In the genomic region with DNA sequence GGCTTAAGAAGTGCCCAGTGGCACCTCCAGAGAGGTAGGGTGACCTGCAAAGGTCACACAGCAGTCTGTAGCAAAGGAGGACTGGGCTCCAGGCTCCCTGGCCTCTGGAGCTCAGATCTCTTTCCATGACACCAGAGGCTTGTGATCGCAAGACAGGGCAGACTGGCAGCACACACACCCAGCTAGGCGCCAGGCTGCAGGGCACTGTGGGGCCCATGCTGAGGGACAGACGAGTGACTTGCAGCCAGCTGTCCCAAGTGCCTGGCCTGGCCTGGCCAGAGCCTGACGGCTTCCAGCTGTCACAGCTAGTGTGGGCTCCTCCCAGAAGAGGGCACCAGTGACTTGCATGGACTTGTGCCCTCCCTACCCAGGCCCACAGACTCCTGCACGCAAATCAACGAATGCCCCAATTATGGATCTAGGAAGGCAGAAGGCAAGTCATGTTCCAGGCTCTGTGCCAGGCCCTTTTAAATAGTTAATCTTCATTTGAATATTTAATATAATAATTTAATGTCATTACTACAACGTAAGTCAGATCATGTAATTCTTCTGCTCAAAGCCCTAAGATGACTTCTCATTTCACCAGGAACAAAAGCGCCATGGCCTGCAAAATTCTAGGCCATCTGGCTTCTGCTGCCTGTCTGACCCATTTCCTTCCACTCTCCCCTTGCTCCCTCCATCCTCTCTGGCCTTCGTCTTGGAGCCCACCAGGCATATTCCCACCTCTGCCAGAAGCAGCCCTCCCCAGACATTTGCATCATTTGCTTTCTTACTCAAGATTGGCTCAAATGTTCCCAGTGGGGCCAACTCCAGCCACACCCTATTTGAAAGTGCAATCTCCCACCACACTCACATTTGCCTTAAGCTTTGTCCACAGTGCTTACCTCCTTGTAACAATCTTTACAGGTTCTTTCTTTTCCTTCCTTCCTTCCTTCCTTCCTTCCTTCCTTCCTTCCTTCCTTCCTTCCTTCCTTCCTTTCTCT, we compare ENCODE assay signal across 1 cellular context.
TF ChIP-seq lines count a peak whose summit lies in the region.

No MANE protein-coding gene starts in this region.

TF ChIP-seq in K562, 482 proteins besides CTCF, POLR2A, EP300 and RAD21:
- TF ChIP-seq, protein P1, sequence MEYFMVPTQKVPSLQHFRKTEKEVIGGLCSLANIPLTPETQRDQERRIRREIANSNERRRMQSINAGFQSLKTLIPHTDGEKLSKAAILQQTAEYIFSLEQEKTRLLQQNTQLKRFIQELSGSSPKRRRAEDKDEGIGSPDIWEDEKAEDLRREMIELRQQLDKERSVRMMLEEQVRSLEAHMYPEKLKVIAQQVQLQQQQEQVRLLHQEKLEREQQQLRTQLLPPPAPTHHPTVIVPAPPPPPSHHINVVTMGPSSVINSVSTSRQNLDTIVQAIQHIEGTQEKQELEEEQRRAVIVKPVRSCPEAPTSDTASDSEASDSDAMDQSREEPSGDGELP (CRISPR knock-in tag; IDR thresholded peaks at IDR 0.05; ENCODE audit: borderline replicate concordance): peak; percentile 48; the same call in 1 of the 2 replicates
- TF ChIP-seq ZNF239 (CRISPR knock-in tag; IDR thresholded peaks at IDR 0.05): no peak
TF ChIP-seq in K562: peak in this region for 1.
